ENCODE assay signal across 1 cellular context in the genomic region with DNA sequence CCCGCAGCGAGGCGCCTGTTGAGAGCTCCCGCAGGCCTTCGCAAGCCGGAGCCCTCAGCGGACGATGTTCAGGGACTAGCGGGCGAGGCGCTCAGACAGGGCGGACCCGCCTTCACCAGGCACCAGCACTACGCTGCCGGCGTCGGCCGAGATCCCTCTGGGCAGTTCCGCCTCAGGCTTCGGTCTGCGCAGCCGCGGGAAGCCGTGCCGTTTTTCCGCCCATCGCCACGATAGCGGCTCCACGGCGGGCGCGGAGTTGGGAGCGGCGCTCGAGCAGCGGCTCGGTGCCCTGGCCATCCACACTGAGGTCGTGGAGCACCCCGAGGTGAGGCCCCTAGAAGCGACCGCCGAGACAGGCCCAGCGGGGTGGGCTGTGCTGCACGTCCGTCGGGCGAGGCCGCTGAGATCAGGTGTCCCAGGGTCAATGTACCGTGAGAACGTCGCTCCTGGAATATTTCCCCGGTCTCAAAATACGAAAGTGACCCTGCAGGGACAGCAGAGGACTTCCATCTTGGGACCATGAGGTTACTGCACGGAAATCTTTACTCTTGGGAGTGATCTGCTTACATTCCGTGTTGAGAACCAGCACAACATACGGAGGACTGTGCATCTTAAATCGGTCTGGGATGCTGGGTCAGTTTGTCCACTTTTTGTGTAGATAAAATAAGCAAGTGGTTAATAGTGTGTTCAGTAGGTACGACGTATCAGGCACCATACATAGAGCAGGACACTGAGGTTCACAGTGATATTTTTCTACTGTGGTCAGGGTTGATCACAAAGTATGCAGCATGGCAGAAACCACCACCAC.
A peak's percentile ranks its signal among the peaks of the same experiment; 100 is the strongest.
TF ChIP-seq lines count a peak whose summit lies in the region.

No MANE protein-coding gene starts in this region.

TF ChIP-seq in K562, 482 proteins besides CTCF, POLR2A, EP300 and RAD21 (continued from another document and continues in another):
- TF ChIP-seq, protein P1, sequence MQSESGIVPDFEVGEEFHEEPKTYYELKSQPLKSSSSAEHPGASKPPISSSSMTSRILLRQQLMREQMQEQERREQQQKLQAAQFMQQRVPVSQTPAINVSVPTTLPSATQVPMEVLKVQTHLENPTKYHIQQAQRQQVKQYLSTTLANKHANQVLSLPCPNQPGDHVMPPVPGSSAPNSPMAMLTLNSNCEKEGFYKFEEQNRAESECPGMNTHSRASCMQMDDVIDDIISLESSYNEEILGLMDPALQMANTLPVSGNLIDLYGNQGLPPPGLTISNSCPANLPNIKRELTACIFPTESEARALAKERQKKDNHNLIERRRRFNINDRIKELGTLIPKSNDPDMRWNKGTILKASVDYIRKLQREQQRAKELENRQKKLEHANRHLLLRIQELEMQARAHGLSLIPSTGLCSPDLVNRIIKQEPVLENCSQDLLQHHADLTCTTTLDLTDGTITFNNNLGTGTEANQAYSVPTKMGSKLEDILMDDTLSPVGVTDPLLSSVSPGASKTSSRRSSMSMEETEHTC (IDR thresholded peaks at IDR 0.05), result no peak
- TF ChIP-seq, protein P2, sequence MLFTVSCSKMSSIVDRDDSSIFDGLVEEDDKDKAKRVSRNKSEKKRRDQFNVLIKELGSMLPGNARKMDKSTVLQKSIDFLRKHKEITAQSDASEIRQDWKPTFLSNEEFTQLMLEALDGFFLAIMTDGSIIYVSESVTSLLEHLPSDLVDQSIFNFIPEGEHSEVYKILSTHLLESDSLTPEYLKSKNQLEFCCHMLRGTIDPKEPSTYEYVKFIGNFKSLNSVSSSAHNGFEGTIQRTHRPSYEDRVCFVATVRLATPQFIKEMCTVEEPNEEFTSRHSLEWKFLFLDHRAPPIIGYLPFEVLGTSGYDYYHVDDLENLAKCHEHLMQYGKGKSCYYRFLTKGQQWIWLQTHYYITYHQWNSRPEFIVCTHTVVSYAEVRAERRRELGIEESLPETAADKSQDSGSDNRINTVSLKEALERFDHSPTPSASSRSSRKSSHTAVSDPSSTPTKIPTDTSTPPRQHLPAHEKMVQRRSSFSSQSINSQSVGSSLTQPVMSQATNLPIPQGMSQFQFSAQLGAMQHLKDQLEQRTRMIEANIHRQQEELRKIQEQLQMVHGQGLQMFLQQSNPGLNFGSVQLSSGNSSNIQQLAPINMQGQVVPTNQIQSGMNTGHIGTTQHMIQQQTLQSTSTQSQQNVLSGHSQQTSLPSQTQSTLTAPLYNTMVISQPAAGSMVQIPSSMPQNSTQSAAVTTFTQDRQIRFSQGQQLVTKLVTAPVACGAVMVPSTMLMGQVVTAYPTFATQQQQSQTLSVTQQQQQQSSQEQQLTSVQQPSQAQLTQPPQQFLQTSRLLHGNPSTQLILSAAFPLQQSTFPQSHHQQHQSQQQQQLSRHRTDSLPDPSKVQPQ (CRISPR knock-in tag; IDR thresholded peaks at IDR 0.05; ENCODE audit: borderline replicate concordance), result no peak
- TF ChIP-seq SP2 (IDR thresholded peaks at IDR 0.05; ENCODE audit: extremely low read depth, low read depth, low read length, poor library complexity, severe bottlenecking), result no peak
- no peak; the same call in 1 of the 2 replicates for TF ChIP-seq ZNF41 (CRISPR knock-in tag; conservative IDR thresholded peaks at IDR 0.05)
- TF ChIP-seq ZNF507 (tag; conservative IDR thresholded peaks at IDR 0.05), result no peak
- TF ChIP-seq ZNF445 (CRISPR knock-in tag; IDR thresholded peaks at IDR 0.05; ENCODE audit: low read depth), result no peak
- TF ChIP-seq, protein P3, sequence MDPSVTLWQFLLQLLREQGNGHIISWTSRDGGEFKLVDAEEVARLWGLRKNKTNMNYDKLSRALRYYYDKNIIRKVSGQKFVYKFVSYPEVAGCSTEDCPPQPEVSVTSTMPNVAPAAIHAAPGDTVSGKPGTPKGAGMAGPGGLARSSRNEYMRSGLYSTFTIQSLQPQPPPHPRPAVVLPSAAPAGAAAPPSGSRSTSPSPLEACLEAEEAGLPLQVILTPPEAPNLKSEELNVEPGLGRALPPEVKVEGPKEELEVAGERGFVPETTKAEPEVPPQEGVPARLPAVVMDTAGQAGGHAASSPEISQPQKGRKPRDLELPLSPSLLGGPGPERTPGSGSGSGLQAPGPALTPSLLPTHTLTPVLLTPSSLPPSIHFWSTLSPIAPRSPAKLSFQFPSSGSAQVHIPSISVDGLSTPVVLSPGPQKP (CRISPR knock-in tag; IDR thresholded peaks at IDR 0.05), result no peak
- no peak for TF ChIP-seq ZNF384 (IDR thresholded peaks at IDR 0.05; ENCODE audit: low read depth, low read length)
- TF ChIP-seq, protein P4, sequence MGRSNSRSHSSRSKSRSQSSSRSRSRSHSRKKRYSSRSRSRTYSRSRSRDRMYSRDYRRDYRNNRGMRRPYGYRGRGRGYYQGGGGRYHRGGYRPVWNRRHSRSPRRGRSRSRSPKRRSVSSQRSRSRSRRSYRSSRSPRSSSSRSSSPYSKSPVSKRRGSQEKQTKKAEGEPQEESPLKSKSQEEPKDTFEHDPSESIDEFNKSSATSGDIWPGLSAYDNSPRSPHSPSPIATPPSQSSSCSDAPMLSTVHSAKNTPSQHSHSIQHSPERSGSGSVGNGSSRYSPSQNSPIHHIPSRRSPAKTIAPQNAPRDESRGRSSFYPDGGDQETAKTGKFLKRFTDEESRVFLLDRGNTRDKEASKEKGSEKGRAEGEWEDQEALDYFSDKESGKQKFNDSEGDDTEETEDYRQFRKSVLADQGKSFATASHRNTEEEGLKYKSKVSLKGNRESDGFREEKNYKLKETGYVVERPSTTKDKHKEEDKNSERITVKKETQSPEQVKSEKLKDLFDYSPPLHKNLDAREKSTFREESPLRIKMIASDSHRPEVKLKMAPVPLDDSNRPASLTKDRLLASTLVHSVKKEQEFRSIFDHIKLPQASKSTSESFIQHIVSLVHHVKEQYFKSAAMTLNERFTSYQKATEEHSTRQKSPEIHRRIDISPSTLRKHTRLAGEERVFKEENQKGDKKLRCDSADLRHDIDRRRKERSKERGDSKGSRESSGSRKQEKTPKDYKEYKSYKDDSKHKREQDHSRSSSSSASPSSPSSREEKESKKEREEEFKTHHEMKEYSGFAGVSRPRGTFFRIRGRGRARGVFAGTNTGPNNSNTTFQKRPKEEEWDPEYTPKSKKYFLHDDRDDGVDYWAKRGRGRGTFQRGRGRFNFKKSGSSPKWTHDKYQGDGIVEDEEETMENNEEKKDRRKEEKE (IDR thresholded peaks at IDR 0.05; ENCODE audit: borderline replicate concordance in 1 of 2, control insufficient read depth in 1 of 2, low read depth in 2 of 2, low read length in 1 of 2), result no peak
- TF ChIP-seq MTA2 (IDR thresholded peaks at IDR 0.05; ENCODE audit: low read depth), result no peak
- no peak for TF ChIP-seq CHD2 (IDR thresholded peaks at IDR 0.05; ENCODE audit: low read depth, low read length)
- no peak for TF ChIP-seq MCM3 (IDR thresholded peaks at IDR 0.05)
- TF ChIP-seq ZNF224 (CRISPR knock-in tag; IDR thresholded peaks at IDR 0.05), result no peak
- no peak for TF ChIP-seq POLR3G (IDR thresholded peaks at IDR 0.05; ENCODE audit: extremely low read depth, insufficient read length, insufficient replicate concordance)
- no peak for TF ChIP-seq ZNF764 (CRISPR knock-in tag; IDR thresholded peaks at IDR 0.05; ENCODE audit: low read depth)
- TF ChIP-seq SIRT6 (IDR thresholded peaks at IDR 0.05; ENCODE audit: low read depth, low read length), result no peak
- TF ChIP-seq SMARCA5 (IDR thresholded peaks at IDR 0.05), result no peak; the same call in 1 of the 2 replicates
- TF ChIP-seq CBX5 (IDR thresholded peaks at IDR 0.05; ENCODE audit: borderline replicate concordance, low read depth), result no peak
- TF ChIP-seq KLF1 (tag; IDR thresholded peaks at IDR 0.05), result peak; percentile 70; the same call in 1 of the 2 replicates
- TF ChIP-seq, protein P5, sequence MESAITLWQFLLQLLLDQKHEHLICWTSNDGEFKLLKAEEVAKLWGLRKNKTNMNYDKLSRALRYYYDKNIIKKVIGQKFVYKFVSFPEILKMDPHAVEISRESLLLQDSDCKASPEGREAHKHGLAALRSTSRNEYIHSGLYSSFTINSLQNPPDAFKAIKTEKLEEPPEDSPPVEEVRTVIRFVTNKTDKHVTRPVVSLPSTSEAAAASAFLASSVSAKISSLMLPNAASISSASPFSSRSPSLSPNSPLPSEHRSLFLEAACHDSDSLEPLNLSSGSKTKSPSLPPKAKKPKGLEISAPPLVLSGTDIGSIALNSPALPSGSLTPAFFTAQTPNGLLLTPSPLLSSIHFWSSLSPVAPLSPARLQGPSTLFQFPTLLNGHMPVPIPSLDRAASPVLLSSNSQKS (CRISPR knock-in tag; IDR thresholded peaks at IDR 0.05), result no peak
- TF ChIP-seq KAT2B (IDR thresholded peaks at IDR 0.05; ENCODE audit: low read depth, low read length), result no peak
- TF ChIP-seq HDGF (IDR thresholded peaks at IDR 0.05), result no peak
- peak; percentile 52 for TF ChIP-seq PCBP1 (IDR thresholded peaks at IDR 0.05; ENCODE audit: low read depth, low read length, poor library complexity, severe bottlenecking)
- no peak for TF ChIP-seq DDX20 (tag; IDR thresholded peaks at IDR 0.05; ENCODE audit: low read depth)
- no peak for TF ChIP-seq ZNF124 (CRISPR knock-in tag; IDR thresholded peaks at IDR 0.05)
- TF ChIP-seq IRF2 (CRISPR knock-in tag; IDR thresholded peaks at IDR 0.05), result no peak
- TF ChIP-seq ZNF143 (CRISPR knock-in tag; IDR thresholded peaks at IDR 0.05), result no peak
- TF ChIP-seq CCNT2 (IDR thresholded peaks at IDR 0.05; ENCODE audit: borderline replicate concordance, extremely low read depth, insufficient read length, low read depth, low read length), result peak; percentile 68
- TF ChIP-seq ZNF324 (CRISPR knock-in tag; IDR thresholded peaks at IDR 0.05), result 0 out of 2 replicates have a peak, but pooled peaks have one; percentile 46
- TF ChIP-seq KHSRP (IDR thresholded peaks at IDR 0.05), result no peak
- TF ChIP-seq NCOR1 (IDR thresholded peaks at IDR 0.05), result no peak
- TF ChIP-seq PPARD (CRISPR knock-in tag; IDR thresholded peaks at IDR 0.05), result no peak
- TF ChIP-seq NELFE (IDR thresholded peaks at IDR 0.05; ENCODE audit: insufficient read depth, insufficient read length), result no peak
- TF ChIP-seq TSC22D4 (tag; IDR thresholded peaks at IDR 0.05), result no peak
- peak in 1 of 2 experiments; percentile 69; a peak in 1 of 3 replicates for TF ChIP-seq CBX3 (IDR thresholded peaks at IDR 0.05; ENCODE audit: borderline replicate concordance in 1 of 2, low read length in 2 of 2)
- TF ChIP-seq SLC30A9 (CRISPR knock-in tag; IDR thresholded peaks at IDR 0.05), result no peak
- TF ChIP-seq ZNF174 (CRISPR knock-in tag; IDR thresholded peaks at IDR 0.05), result no peak
- TF ChIP-seq DACH1 (IDR thresholded peaks at IDR 0.05; ENCODE audit: partially characterized antibody), result no peak
- TF ChIP-seq, protein P6, sequence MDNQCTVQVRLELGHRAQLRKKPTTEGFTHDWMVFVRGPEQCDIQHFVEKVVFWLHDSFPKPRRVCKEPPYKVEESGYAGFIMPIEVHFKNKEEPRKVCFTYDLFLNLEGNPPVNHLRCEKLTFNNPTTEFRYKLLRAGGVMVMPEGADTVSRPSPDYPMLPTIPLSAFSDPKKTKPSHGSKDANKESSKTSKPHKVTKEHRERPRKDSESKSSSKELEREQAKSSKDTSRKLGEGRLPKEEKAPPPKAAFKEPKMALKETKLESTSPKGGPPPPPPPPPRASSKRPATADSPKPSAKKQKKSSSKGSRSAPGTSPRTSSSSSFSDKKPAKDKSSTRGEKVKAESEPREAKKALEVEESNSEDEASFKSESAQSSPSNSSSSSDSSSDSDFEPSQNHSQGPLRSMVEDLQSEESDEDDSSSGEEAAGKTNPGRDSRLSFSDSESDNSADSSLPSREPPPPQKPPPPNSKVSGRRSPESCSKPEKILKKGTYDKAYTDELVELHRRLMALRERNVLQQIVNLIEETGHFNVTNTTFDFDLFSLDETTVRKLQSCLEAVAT (IDR thresholded peaks at IDR 0.05), result peak in 1 of 2 experiments; percentile 92; a peak in 2 of 4 replicates
- TF ChIP-seq, protein P7, sequence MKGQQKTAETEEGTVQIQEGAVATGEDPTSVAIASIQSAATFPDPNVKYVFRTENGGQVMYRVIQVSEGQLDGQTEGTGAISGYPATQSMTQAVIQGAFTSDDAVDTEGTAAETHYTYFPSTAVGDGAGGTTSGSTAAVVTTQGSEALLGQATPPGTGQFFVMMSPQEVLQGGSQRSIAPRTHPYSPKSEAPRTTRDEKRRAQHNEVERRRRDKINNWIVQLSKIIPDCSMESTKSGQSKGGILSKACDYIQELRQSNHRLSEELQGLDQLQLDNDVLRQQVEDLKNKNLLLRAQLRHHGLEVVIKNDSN (CRISPR knock-in tag; IDR thresholded peaks at IDR 0.05), result no peak
- TF ChIP-seq RUNX1 (IDR thresholded peaks at IDR 0.05; ENCODE audit: low read depth), result no peak
- peak; percentile 58 for TF ChIP-seq CREM (IDR thresholded peaks at IDR 0.05; ENCODE audit: low read depth)
- TF ChIP-seq PHF21A (IDR thresholded peaks at IDR 0.05; ENCODE audit: borderline replicate concordance, low read depth), result peak; percentile 15
- peak; percentile 46 for TF ChIP-seq GABPA (tag; conservative IDR thresholded peaks at IDR 0.05; ENCODE audit: low read depth)
- TF ChIP-seq HLTF (IDR thresholded peaks at IDR 0.05), result no peak
- 0 out of 4 replicates have a peak, but pooled peaks of 1 of the 2 experiments have one; percentile 28 for TF ChIP-seq FOXK2 (conservative IDR thresholded peaks at IDR 0.05 in 1 of 2, IDR thresholded peaks at IDR 0.05 in 1 of 2; ENCODE audit: low read depth in 2 of 2)
- no peak for TF ChIP-seq RBM14 (IDR thresholded peaks at IDR 0.05; ENCODE audit: borderline replicate concordance, insufficient read depth, low read depth, low read length)
- TF ChIP-seq U2AF2 (optimal IDR thresholded peaks at IDR 0.05; ENCODE audit: low read depth, low read length), result no peak
- TF ChIP-seq CEBPG (CRISPR knock-in tag; IDR thresholded peaks at IDR 0.05), result no peak
- no peak for TF ChIP-seq CEBPG (tag; conservative IDR thresholded peaks at IDR 0.05 in 1 of 2, IDR thresholded peaks at IDR 0.05 in 1 of 2)
- no peak for TF ChIP-seq RBM15 (IDR thresholded peaks at IDR 0.05; ENCODE audit: insufficient read depth, low read length)
- no peak for TF ChIP-seq CBFB (CRISPR knock-in tag; IDR thresholded peaks at IDR 0.05)
- TF ChIP-seq, protein P8, sequence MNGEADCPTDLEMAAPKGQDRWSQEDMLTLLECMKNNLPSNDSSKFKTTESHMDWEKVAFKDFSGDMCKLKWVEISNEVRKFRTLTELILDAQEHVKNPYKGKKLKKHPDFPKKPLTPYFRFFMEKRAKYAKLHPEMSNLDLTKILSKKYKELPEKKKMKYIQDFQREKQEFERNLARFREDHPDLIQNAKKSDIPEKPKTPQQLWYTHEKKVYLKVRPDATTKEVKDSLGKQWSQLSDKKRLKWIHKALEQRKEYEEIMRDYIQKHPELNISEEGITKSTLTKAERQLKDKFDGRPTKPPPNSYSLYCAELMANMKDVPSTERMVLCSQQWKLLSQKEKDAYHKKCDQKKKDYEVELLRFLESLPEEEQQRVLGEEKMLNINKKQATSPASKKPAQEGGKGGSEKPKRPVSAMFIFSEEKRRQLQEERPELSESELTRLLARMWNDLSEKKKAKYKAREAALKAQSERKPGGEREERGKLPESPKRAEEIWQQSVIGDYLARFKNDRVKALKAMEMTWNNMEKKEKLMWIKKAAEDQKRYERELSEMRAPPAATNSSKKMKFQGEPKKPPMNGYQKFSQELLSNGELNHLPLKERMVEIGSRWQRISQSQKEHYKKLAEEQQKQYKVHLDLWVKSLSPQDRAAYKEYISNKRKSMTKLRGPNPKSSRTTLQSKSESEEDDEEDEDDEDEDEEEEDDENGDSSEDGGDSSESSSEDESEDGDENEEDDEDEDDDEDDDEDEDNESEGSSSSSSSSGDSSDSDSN (IDR thresholded peaks at IDR 0.05; ENCODE audit: borderline replicate concordance in 1 of 2, low read depth in 2 of 2, low read length in 2 of 2), result peak; percentile 94 to 99
- peak; percentile 72 for TF ChIP-seq ESRRA (IDR thresholded peaks at IDR 0.05; ENCODE audit: borderline replicate concordance, low read depth)
- TF ChIP-seq NUFIP1 (IDR thresholded peaks at IDR 0.05; ENCODE audit: partially characterized antibody), result no peak
- TF ChIP-seq POU5F1 (IDR thresholded peaks at IDR 0.05; ENCODE audit: borderline replicate concordance, low read depth, low read length, partially characterized antibody), result no peak
